In the genomic region with DNA sequence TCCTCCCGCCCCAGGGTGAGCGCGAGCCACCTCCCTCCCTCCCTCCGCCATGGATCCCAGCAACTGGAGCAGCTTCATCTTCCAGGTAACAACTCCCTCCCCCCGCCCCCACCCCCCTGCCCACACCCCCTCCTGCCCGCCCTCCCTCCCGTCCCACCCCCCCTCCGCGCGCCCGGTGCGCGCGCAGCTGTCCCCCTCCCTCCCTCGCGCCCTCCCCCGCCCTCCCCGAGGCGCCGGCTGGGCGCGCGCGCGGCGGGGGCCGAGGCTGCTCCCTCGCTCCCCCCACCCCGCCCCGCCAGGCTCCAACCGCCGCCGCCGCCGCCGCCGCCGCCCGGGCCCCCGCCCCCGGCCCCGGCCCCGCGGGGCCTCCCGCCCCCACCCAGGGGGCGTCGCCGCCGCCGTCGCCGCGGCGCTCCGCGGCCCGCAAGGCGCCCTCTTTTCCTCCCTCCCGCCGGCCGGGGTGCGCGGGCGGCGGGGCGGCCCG, we compare ENCODE assay signal across 8 cellular contexts. TPM values are rescaled to one million over a fixed set of nuclear protein-coding genes. Genes with fewer than 3 reads are reported as not detected.
DNase-seq lines count a peak whose midpoint lies in the region; ATAC-seq and TF ChIP-seq lines count a peak whose summit lies in the region.

A gene (plus strand): TSS at position 434 of the 484 bp plus-strand sequence. CDS start 173 bp downstream, outside the sequence.

- H3K4me1 Mint-ChIP-seq in CD8-positive, alpha-beta T cell (ENCODE audit: low read depth), result peaks cover 45% of the 10 kb centered on the region

- peak within 1 kb of the TSS; percentile 99 for H3K4me3 Mint-ChIP-seq in CD8-positive, alpha-beta T cell

- peaks cover 48% of the 10 kb centered on the region for H3K4me1 ChIP-seq in CD8-positive, alpha-beta T cell (ENCODE audit: insufficient read depth, low read length)
- H3K4me1 ChIP-seq in HEK293 (ENCODE audit: control insufficient read depth, insufficient read depth, low read length) (peaks cover 17% of the 10 kb centered on the region), SJSA1 (replicated peaks) (peaks cover 45% of the 10 kb centered on the region)

- peaks cover 10% of the 10 kb centered on the region for H3K36me3 ChIP-seq in CD8-positive, alpha-beta T cell (ENCODE audit: insufficient read depth, low read length)
- H3K36me3 ChIP-seq in HEK293 (ENCODE audit: control insufficient read depth in 2 of 2, insufficient read depth in 1 of 2, low read length in 2 of 2) (peaks cover under 1 to 66% of the 10 kb centered on the region in 2 experiments; a peak in 2 of 3 replicates), SJSA1 (peaks cover 79% of the 10 kb centered on the region)

- no peaks in the 10 kb centered on the region for H3K27me3 ChIP-seq in CD8-positive, alpha-beta T cell (ENCODE audit: insufficient read depth, low read length)
- no peaks in the 10 kb centered on the region for H3K27me3 ChIP-seq in SJSA1 (replicated peaks)
- no peaks in the 10 kb centered on the region for H3K27me3 ChIP-seq in layer of hippocampus (ENCODE audit: control insufficient read depth, insufficient read depth, low read length)

- no peaks in the 10 kb centered on the region for H3K9me3 ChIP-seq in CD8-positive, alpha-beta T cell (ENCODE audit: low read length)
- H3K9me3 ChIP-seq in HEK293 (ENCODE audit: control insufficient read depth, insufficient read depth, low read depth, low read length) (no peaks in the 10 kb centered on the region), SJSA1 (replicated peaks) (no peaks in the 10 kb centered on the region)

- no peaks in the 10 kb centered on the region for H3K27me3 Mint-ChIP-seq in CD8-positive, alpha-beta T cell (ENCODE audit: low read depth)

- H3K36me3 Mint-ChIP-seq in CD8-positive, alpha-beta T cell, result peaks cover 37% of the 10 kb centered on the region

- ATAC-seq in CD8-positive, alpha-beta T cell, result peak; percentile 2
- ATAC-seq in HG02884 (IDR thresholded peaks at IDR 0.05; ENCODE audit: unreplicated experiment) (no peak), GM18868 (IDR thresholded peaks at IDR 0.05; ENCODE audit: unreplicated experiment) (no peak)

- POLR2A ChIA-PET in CD8-positive, alpha-beta T cell (lab: Charles Lee), result interaction anchor here (0.6 to 5.2 kb wide), 9 partner anchors 12 to 155 kb away, joined by 3 to 89 read pairs (median 9); a partner anchor contains a TSS
- POLR2A ChIA-PET in HEK293 (lab: Yijun Ruan, JAX), result interaction anchor here (0.6 to 4.0 kb wide), 17 partner anchors 9 to 1228 kb away, joined by 3 to 106 read pairs (median 4); a partner anchor contains a TSS

- H3K4me3 ChIP-seq in CD8-positive, alpha-beta T cell (ENCODE audit: low read depth, low read length), result peak within 1 kb of the TSS; percentile 70
- H3K4me3 ChIP-seq in HEK293 (ENCODE audit: low read depth, low read length) (peak within 1 kb of the TSS; percentile 67), SJSA1 (peak within 1 kb of the TSS; percentile 58), cardiac fibroblast (replicated peaks in 1 of 2; ENCODE audit: low read depth in 2 of 2, low read length in 2 of 2) (peak within 1 kb of the TSS; percentile 82 to 96)

- no peak for TF ChIP-seq CTCF in CD8-positive, alpha-beta T cell (IDR thresholded peaks at IDR 0.05)
- TF ChIP-seq CTCF in HEK293 (tag by site-specific recombination; IDR thresholded peaks at IDR 0.05), result no peak
- no peak for TF ChIP-seq CTCF in cardiac fibroblast (IDR thresholded peaks at IDR 0.05; ENCODE audit: low read depth, low read length)

- intact Hi-C loops in CD8-positive, alpha-beta T cell (cut with DNase I, micrococcal nuclease), result loop anchor here in 1 of 2 experiments (5.0 to 10.0 kb wide), 4 partner anchors 569 to 1116 kb away; a partner anchor contains a TSS

- no peaks in the 10 kb centered on the region for H3K9me3 Mint-ChIP-seq in CD8-positive, alpha-beta T cell

- peak within 1 kb of the TSS; percentile 87 for H3K27ac ChIP-seq in CD8-positive, alpha-beta T cell (ENCODE audit: low read depth, low read length)
- H3K27ac ChIP-seq in HEK293 (ENCODE audit: extremely low read depth, low read depth, low read length), result peak within 1 kb of the TSS; percentile 100
- peak within 1 kb of the TSS; percentile 95 for H3K27ac ChIP-seq in SJSA1
- H3K27ac ChIP-seq in layer of hippocampus (ENCODE audit: low read depth, low read length), result peak within 1 kb of the TSS; percentile 99

- H3K27ac Mint-ChIP-seq in CD8-positive, alpha-beta T cell, result peak within 1 kb of the TSS; percentile 100

- CTCF ChIA-PET in CD8-positive, alpha-beta T cell (lab: Charles Lee), result interaction anchor here (3.4 to 3.6 kb wide), 3 partner anchors 12 to 105 kb away, joined by 28 to 53 read pairs (median 37); a partner anchor contains a TSS
- CTCF ChIA-PET in HEK293 (lab: Yijun Ruan, JAX), result interaction anchor here (1.0 to 3.0 kb wide), 3 partner anchors 10 to 1240 kb away, joined by 3 to 23 read pairs (median 5); a partner anchor contains a TSS

- DNase-seq in CD8-positive, alpha-beta T cell, result peak in 4 of 7 experiments; percentile 69 to 85 (median 76)
- DNase-seq in SJSA1 (ENCODE audit: low read depth in 1 of 2, low spot score in 2 of 2) (peak in 1 of 2 experiments; percentile 95), cardiac fibroblast (ENCODE audit: low read depth in 2 of 2) (peak in 1 of 2 donors; percentile 93)
- peak; percentile 49 for DNase-seq in stimulated activated CD8-positive, alpha-beta memory T cell treated with anti-CD3 and anti-CD28 coated beads, Interleukin-15, amount 100 ng/mL, for 24 hours (ENCODE audit: low read depth)

TF ChIP-seq in HEK293, 187 proteins besides CTCF, POLR2A, EP300 and RAD21:
- TF ChIP-seq, protein P1, sequence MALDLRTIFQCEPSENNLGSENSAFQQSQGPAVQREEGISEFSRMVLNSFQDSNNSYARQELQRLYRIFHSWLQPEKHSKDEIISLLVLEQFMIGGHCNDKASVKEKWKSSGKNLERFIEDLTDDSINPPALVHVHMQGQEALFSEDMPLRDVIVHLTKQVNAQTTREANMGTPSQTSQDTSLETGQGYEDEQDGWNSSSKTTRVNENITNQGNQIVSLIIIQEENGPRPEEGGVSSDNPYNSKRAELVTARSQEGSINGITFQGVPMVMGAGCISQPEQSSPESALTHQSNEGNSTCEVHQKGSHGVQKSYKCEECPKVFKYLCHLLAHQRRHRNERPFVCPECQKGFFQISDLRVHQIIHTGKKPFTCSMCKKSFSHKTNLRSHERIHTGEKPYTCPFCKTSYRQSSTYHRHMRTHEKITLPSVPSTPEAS (tag by site-specific recombination; IDR thresholded peaks at IDR 0.05), result no peak
- no peak for TF ChIP-seq ZNF776 (tag by site-specific recombination; IDR thresholded peaks at IDR 0.05; ENCODE audit: borderline replicate concordance)

RNA-seq across cellular contexts. Expression of the gene that starts here (rescaled TPM):
- total RNA-seq in CD8-positive, alpha-beta T cell, result 100 to 1,000 TPM; 203 to 212 TPM
- 237 and 331 TPM in 2 replicates for total RNA-seq in SJSA1 (2014; rRNA removed; shearing (Covaris generic))
